ENCODE assay signal across 25 cellular contexts in the genomic region with DNA sequence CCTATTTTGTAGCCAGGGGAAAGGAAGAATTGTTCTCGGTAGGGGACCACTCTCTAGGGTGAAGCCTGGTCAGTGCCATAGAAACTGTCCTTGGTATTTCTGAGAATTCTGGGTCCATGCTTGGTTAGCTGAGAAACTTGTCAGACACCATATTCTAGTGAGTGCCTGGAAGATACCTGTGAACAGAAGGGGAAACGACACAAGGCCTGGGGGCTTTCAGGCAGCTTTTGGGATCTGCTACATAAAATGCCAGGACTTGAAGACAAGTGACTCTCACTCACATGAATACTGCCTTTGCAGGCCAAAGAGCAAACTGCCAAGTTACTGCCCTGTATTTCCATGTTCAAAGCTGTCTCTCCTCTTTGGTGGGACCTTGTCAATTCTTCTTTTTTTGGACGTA. TPM values are rescaled to one million over a fixed set of nuclear protein-coding genes. Genes with fewer than 3 reads are reported as not detected.
DNase-seq lines count a peak whose midpoint lies in the region; ATAC-seq and TF ChIP-seq lines count a peak whose summit lies in the region.
"Had no signal": no experiment of that assay in that cellular context is flagged by ENCODE, and none has a peak within 500 bp of the region (broad histone marks: within the 10 kb centered on the region; RNA-seq: fewer than 3 reads in every experiment).

No MANE protein-coding gene starts in this region.

- H3K9me3 Mint-ChIP-seq in endodermal cell = peaks cover 4% of the 10 kb centered on the region
- H3K9me3 Mint-ChIP-seq: CD4-positive, alpha-beta memory T cell; CD4-positive, CD25-positive, alpha-beta regulatory T cell; CD8-positive, alpha-beta memory T cell had no signal

- H3K4me3 Mint-ChIP-seq in endodermal cell = no peak overlapping the region
- H3K4me3 Mint-ChIP-seq: CD14-positive monocyte; CD4-positive, alpha-beta memory T cell; CD4-positive, CD25-positive, alpha-beta regulatory T cell; CD8-positive, alpha-beta memory T cell had no signal

- H3K4me1 Mint-ChIP-seq in endodermal cell = peaks cover 24% of the 10 kb centered on the region

- no peaks in the 10 kb centered on the region for H3K27me3 Mint-ChIP-seq in endodermal cell (ENCODE audit: insufficient read depth)
- H3K27me3 Mint-ChIP-seq: CD4-positive, alpha-beta memory T cell; CD4-positive, CD25-positive, alpha-beta regulatory T cell; CD8-positive, alpha-beta memory T cell had no signal

- peaks cover 4% of the 10 kb centered on the region for H3K4me1 ChIP-seq in endodermal cell (ENCODE audit: control insufficient read depth, insufficient read depth, low read length)
- peaks cover 0 to 48% (median 10%) of the 10 kb centered on the region in 5 donors for H3K4me1 ChIP-seq in subcutaneous abdominal adipose tissue (ENCODE audit: control insufficient read depth in 5 of 5, insufficient read depth in 5 of 5, low read length in 5 of 5)
- H3K4me1 ChIP-seq: BE2C had no signal

- TF ChIP-seq CTCF in endodermal cell (conservative IDR thresholded peaks at IDR 0.05) = no peak

- H3K9ac ChIP-seq in endodermal cell (ENCODE audit: extremely low read depth, low read length, poor library complexity, severe bottlenecking) (no peak overlapping the region), subcutaneous abdominal adipose tissue (ENCODE audit: low read length in 5 of 5) (no peak overlapping the region)
- H3K9ac ChIP-seq: BLaER1 had no signal

- H3K36me3 ChIP-seq in endodermal cell (ENCODE audit: control insufficient read depth, insufficient read depth, low read length) = no peaks in the 10 kb centered on the region
- H3K36me3 ChIP-seq in subcutaneous abdominal adipose tissue (ENCODE audit: control insufficient read depth in 5 of 5, insufficient read depth in 5 of 5, low read length in 5 of 5) = no peaks in the 10 kb centered on the region
- H3K36me3 ChIP-seq: BE2C, BLaER1 had no signal

- peak overlapping the region; percentile 57 for H3K27ac Mint-ChIP-seq in endodermal cell
- H3K27ac Mint-ChIP-seq: CD4-positive, CD25-positive, alpha-beta regulatory T cell; CD8-positive, alpha-beta memory T cell had no signal

- H3K27ac ChIP-seq in endodermal cell (ENCODE audit: low read depth, low read length) (no peak overlapping the region), subcutaneous abdominal adipose tissue (ENCODE audit: low read depth, low read length) (peak overlapping the region; percentile 7)
- H3K27ac ChIP-seq: BLaER1 had no signal

- H3K36me3 Mint-ChIP-seq in endodermal cell (ENCODE audit: low read depth) = peaks cover 4% of the 10 kb centered on the region
- H3K36me3 Mint-ChIP-seq: CD14-positive monocyte; CD4-positive, alpha-beta memory T cell; CD4-positive, CD25-positive, alpha-beta regulatory T cell; CD8-positive, alpha-beta memory T cell had no signal

- no peak for ATAC-seq in GM19467 (IDR thresholded peaks at IDR 0.05; ENCODE audit: unreplicated experiment)
- no peak for ATAC-seq in GM21619 (IDR thresholded peaks at IDR 0.05; ENCODE audit: unreplicated experiment)

- DNase-seq in endodermal cell (no peak), islet precursor cell (peak; percentile 80), NCI-H1417 (lab: John Stamatoyannopoulos, UW) (no peak)
- DNase-seq: 8988T; ACHN; BE2C; CD4-positive, alpha-beta memory T cell; CD4-positive, CD25-positive, alpha-beta regulatory T cell; CD8-positive, alpha-beta memory T cell; COR-L47; DMS 273 treated with DMSO at 0.1 percent for 48 hours; DMS153; DMS53; DMS79; DND-41; EL; GF-D8 had no signal

- H3K4me3 ChIP-seq in endodermal cell (ENCODE audit: low read length) (no peak overlapping the region), subcutaneous abdominal adipose tissue (ENCODE audit: low read depth in 1 of 5, low read length in 5 of 5) (no peak overlapping the region)
- H3K4me3 ChIP-seq: BLaER1 had no signal

- H3K9me3 ChIP-seq in endodermal cell (ENCODE audit: control insufficient read depth, low read length) (peaks cover 4% of the 10 kb centered on the region), subcutaneous abdominal adipose tissue (ENCODE audit: control insufficient read depth in 5 of 5, low read length in 5 of 5) (no peaks in the 10 kb centered on the region)
- H3K9me3 ChIP-seq: BE2C had no signal

- H3K27me3 ChIP-seq in endodermal cell (ENCODE audit: control insufficient read depth, insufficient read depth, low read length, poor library complexity, severe bottlenecking) = no peaks in the 10 kb centered on the region
- H3K27me3 ChIP-seq in subcutaneous abdominal adipose tissue (ENCODE audit: control insufficient read depth in 5 of 5, insufficient read depth in 4 of 5, low read length in 5 of 5) = no peaks in the 10 kb centered on the region
- H3K27me3 ChIP-seq: BE2C, BLaER1 had no signal

- 92 to 97% methylated on average over 2 to 3 of the region's 3 CpGs for WGBS in endodermal cell (ENCODE audit: insufficient coverage in 1 of 2, insufficient read length in 1 of 2), 2 experiments

RNA-seq across cellular contexts. Expression of gene ODF4, which starts 18.3 kb away (rescaled TPM):
- not detected for total RNA-seq in endodermal cell
- not detected for polyA plus RNA-seq in endodermal cell (2013, experiment 1 of 2)
- not detected for polyA plus RNA-seq in endodermal cell (2013, experiment 2 of 2)
- total RNA-seq: A673; CD4-positive, alpha-beta memory T cell; CD4-positive, CD25-positive, alpha-beta regulatory T cell; CD8-positive, alpha-beta memory T cell; Daoy had no signal
- polyA plus RNA-seq: AG04450; CD14-positive monocyte; CD4-positive, alpha-beta memory T cell; CD4-positive, CD25-positive, alpha-beta regulatory T cell; CD8-positive, alpha-beta memory T cell had no signal

RNA-seq across cellular contexts. Expression of gene RPL26, which starts 25.1 kb away (rescaled TPM):
- total RNA-seq in endodermal cell = 1,000 to 10,000 TPM; 1,739 to 2,129 TPM
- 2,547 TPM for polyA plus RNA-seq in endodermal cell (2013, experiment 1 of 2)
- 2,470 TPM for polyA plus RNA-seq in endodermal cell (2013, experiment 2 of 2)

RNA-seq across cellular contexts. Expression of gene RNF222, which starts 39.7 kb away (rescaled TPM):
- total RNA-seq in endodermal cell = not detected
- polyA plus RNA-seq in endodermal cell (2013, experiment 1 of 2) = not detected
- polyA plus RNA-seq in endodermal cell (2013, experiment 2 of 2) = not detected
- total RNA-seq: A673; CD8-positive, alpha-beta memory T cell; Daoy had no signal
- polyA plus RNA-seq: AG04450, CD14-positive monocyte had no signal

RNA-seq across cellular contexts. Expression of gene ARHGEF15, which starts 47.9 kb away (rescaled TPM):
- total RNA-seq in endodermal cell = 1 to 10 TPM; 4.1 to 9.2 TPM
- polyA plus RNA-seq in endodermal cell (2013, experiment 1 of 2) = 1.8 TPM
- polyA plus RNA-seq in endodermal cell (2013, experiment 2 of 2) = 1.5 TPM
- total RNA-seq: A673; CD4-positive, alpha-beta memory T cell; CD4-positive, CD25-positive, alpha-beta regulatory T cell; CD8-positive, alpha-beta memory T cell; Daoy had no signal
- polyA plus RNA-seq: AG04450; CD14-positive monocyte; CD4-positive, alpha-beta memory T cell; CD4-positive, CD25-positive, alpha-beta regulatory T cell; CD8-positive, alpha-beta memory T cell had no signal
